ENCODE assay signal across 9 cellular contexts in genomic region chr11:61587951-61588695, GRCh38. TPM values are rescaled to one million over a fixed set of nuclear protein-coding genes. Genes with fewer than 3 reads are reported as not detected.
DNase-seq lines count a peak whose midpoint lies in the region; ATAC-seq and TF ChIP-seq lines count a peak whose summit lies in the region.
"Had no signal": no experiment of that assay in that cellular context is flagged by ENCODE, and none has a peak within 500 bp of the region (broad histone marks: within the 10 kb centered on the region; RNA-seq: fewer than 3 reads in every experiment).

No MANE protein-coding gene starts in this region.

- peak overlapping the region; percentile 44 for H3K27ac ChIP-seq in epithelial cell of prostate
- H3K27ac ChIP-seq: KMS-11 had no signal

- H3K4me3 Mint-ChIP-seq in nephron, result peak overlapping the region; percentile 30 to 61 (median 42)
- peak overlapping the region; percentile 78 to 81 for H3K4me3 Mint-ChIP-seq in stimulated activated naive CD8-positive, alpha-beta T cell treated with anti-CD3 and anti-CD28 coated beads, Interleukin-15, amount 100 ng/mL, for 72 hours
- H3K4me3 Mint-ChIP-seq in HFFc6, result no peak overlapping the region

- H3K36me3 Mint-ChIP-seq in nephron (ENCODE audit: low read depth) (no peaks in the 10 kb centered on the region), HFFc6 (ENCODE audit: low read depth) (no peaks in the 10 kb centered on the region)

- peaks cover 27% of the 10 kb centered on the region for H3K4me1 Mint-ChIP-seq in nephron
- peaks cover 14% of the 10 kb centered on the region for H3K4me1 Mint-ChIP-seq in stimulated activated naive CD8-positive, alpha-beta T cell treated with anti-CD3 and anti-CD28 coated beads, Interleukin-15, amount 100 ng/mL, for 72 hours
- H3K4me1 Mint-ChIP-seq in HFFc6 (ENCODE audit: low read depth), result peaks cover 6% of the 10 kb centered on the region

- no peaks in the 10 kb centered on the region for H3K9me3 Mint-ChIP-seq in nephron
- H3K9me3 Mint-ChIP-seq in stimulated activated naive CD8-positive, alpha-beta T cell treated with anti-CD3 and anti-CD28 coated beads, Interleukin-15, amount 100 ng/mL, for 72 hours, result no peaks in the 10 kb centered on the region
- no peaks in the 10 kb centered on the region for H3K9me3 Mint-ChIP-seq in HFFc6

- no peak for TF ChIP-seq CTCF in nephron (IDR thresholded peaks at IDR 0.05; ENCODE audit: unreplicated experiment in 3 of 3)
- TF ChIP-seq CTCF in HFFc6 (IDR thresholded peaks at IDR 0.05), result no peak

- ATAC-seq in stimulated activated naive CD8-positive, alpha-beta T cell treated with anti-CD3 and anti-CD28 coated beads, Interleukin-15, amount 100 ng/mL, for 72 hours, result peak; percentile 81

- H3K27ac Mint-ChIP-seq in nephron (no peak overlapping the region), HFFc6 (no peak overlapping the region)
- no peak overlapping the region for H3K27ac Mint-ChIP-seq in stimulated activated naive CD8-positive, alpha-beta T cell treated with anti-CD3 and anti-CD28 coated beads, Interleukin-15, amount 100 ng/mL, for 72 hours

- peaks cover 39% of the 10 kb centered on the region for H3K27me3 Mint-ChIP-seq in nephron (ENCODE audit: low read depth)
- peaks cover 38% of the 10 kb centered on the region for H3K27me3 Mint-ChIP-seq in stimulated activated naive CD8-positive, alpha-beta T cell treated with anti-CD3 and anti-CD28 coated beads, Interleukin-15, amount 100 ng/mL, for 72 hours
- peaks cover 58% of the 10 kb centered on the region for H3K27me3 Mint-ChIP-seq in HFFc6 (ENCODE audit: insufficient read depth)

- DNase-seq in DMS79 treated with DMSO at 0.1 percent for 48 hours (lab: John Stamatoyannopoulos, UW), result peak; percentile 33
- peak; percentile 69 for DNase-seq in NCI-H2227 (lab: John Stamatoyannopoulos, UW; ENCODE audit: unreplicated experiment)
- peak; percentile 51 for DNase-seq in activated T-cell treated with anti-CD3 and anti-CD28 coated beads for 1 hour (ENCODE audit: low read depth)
- DNase-seq in epithelial cell of prostate (ENCODE audit: low read depth, low spot score), result no peak
- peak; percentile 57 to 60 for DNase-seq in stimulated activated naive CD8-positive, alpha-beta T cell treated with anti-CD3 and anti-CD28 coated beads, Interleukin-15, amount 100 ng/mL, for 72 hours
- no peak for DNase-seq in H4 (ENCODE audit: low spot score)
- DNase-seq in HFFc6, result no peak

RNA-seq across cellular contexts. Expression of gene SYT7, which starts 7.2 kb away (rescaled TPM):
- total RNA-seq in H4 (2014; rRNA removed; shearing (Covaris generic)), result 1.9 and 10.8 TPM in 2 replicates
- total RNA-seq in HFFc6 (2021; fragmentation: NEBNext Ultra II Directional; extraction: Animal tissue kit (Norgen Biotek cat#: 25700)), result under 1 TPM in 3 of 6 experiments, not detected in 3; 0.05 to 0.21 (median 0.11) TPM

Comparison
In these comparisons a context has a peak if more than half of its experiments do, and no peak if none do; other contexts are left out.
1. DNase-seq: peak in DMS79 treated with DMSO at 0.1 percent for 48 hours (single experiment), NCI-H2227 (single experiment), activated T-cell treated with anti-CD3 and anti-CD28 coated beads for 1 hour (single experiment) and stimulated activated naive CD8-positive, alpha-beta T cell treated with anti-CD3 and anti-CD28 coated beads, Interleukin-15, amount 100 ng/mL, for 72 hours (2 of 2); none in epithelial cell of prostate (single experiment), H4 (single experiment) and HFFc6 (single experiment).